Comparison of ENCODE assay signal across 12 cellular contexts in genomic region chr22:27105142-27106025, GRCh38.
DNase-seq lines count a peak whose midpoint lies in the region; ATAC-seq, FAIRE-seq and TF ChIP-seq lines count a peak whose summit lies in the region.
"Had no signal": no experiment of that assay in that cellular context is flagged by ENCODE, and none has a peak within 500 bp of the region (broad histone marks: within the 10 kb centered on the region; RNA-seq: fewer than 3 reads in every experiment).

No MANE protein-coding gene starts in this region.

- H3K36me3 ChIP-seq in testis (ENCODE audit: low read depth, missing control alignments), result no peaks in the 10 kb centered on the region

- ATAC-seq in HG03159 (IDR thresholded peaks at IDR 0.05; ENCODE audit: unreplicated experiment), result no peak

- no peaks in the 10 kb centered on the region for H3K27me3 ChIP-seq in testis

- H3K9me3 ChIP-seq in testis, result no peaks in the 10 kb centered on the region

- H3K4me1 ChIP-seq in testis, result peaks cover 38% of the 10 kb centered on the region

- peak; percentile 8 for DNase-seq in HK-2 (ENCODE audit: unreplicated experiment)
- peak; percentile 91 to 94 for DNase-seq in cardiac fibroblast (ENCODE audit: low read depth in 2 of 2)
- peak; percentile 43 for DNase-seq in kidney tubule cell (ENCODE audit: low spot score)
- DNase-seq in testis, result peak; percentile 87
- DNase-seq in COLO668 (lab: John Stamatoyannopoulos, UW; ENCODE audit: unreplicated experiment), result no peak
- no peak for DNase-seq in GM19239 (ENCODE audit: insufficient read length, low spot score)
- DNase-seq in stimulated activated naive CD4-positive, alpha-beta T cell treated with Interleukin-2 at 50 U/mL for 16 hours (lab: John Stamatoyannopoulos, UW), result no peak
- DNase-seq: activated CD8-positive, alpha-beta memory T cell treated with anti-CD3 and anti-CD28 coated beads, Interleukin-2, amount 50 U/mL, for 48 hours; kidney; NCI-H2029 treated with DMSO at 0.1 percent for 48 hours had no signal

- no peak for FAIRE-seq in GM19239 (lab: Jason Lieb, UNC)
- FAIRE-seq: kidney had no signal

- TF ChIP-seq POLR2A in testis (IDR thresholded peaks at IDR 0.05), result no peak

- WGBS in testis, 2 donors, result 56 to 57% methylated on average over 11 of the region's 11 CpGs

- H3K4me3 ChIP-seq in cardiac fibroblast (replicated peaks in 1 of 2; ENCODE audit: low read depth in 2 of 2, low read length in 2 of 2) (no peak overlapping the region), testis (no peak overlapping the region)
- H3K4me3 ChIP-seq: dorsolateral prefrontal cortex had no signal

- intact Hi-C loops in testis (cut with DNase I; ENCODE audit: low total_unique reads), result no loop called here

- no peak for TF ChIP-seq CTCF in cardiac fibroblast (IDR thresholded peaks at IDR 0.05; ENCODE audit: low read depth, low read length)
- TF ChIP-seq CTCF in testis (IDR thresholded peaks at IDR 0.05), result no peak

- peak overlapping the region in 1 of 2 donors; percentile 79 for H3K27ac ChIP-seq in testis

Comparison
In these comparisons a context has a peak if more than half of its experiments do, and no peak if none do; other contexts are left out.
1. DNase-seq: peak in HK-2 (single experiment), cardiac fibroblast (2 of 2), kidney tubule cell (single experiment) and testis (single experiment); none in COLO668 (single experiment), GM19239 (single experiment) and stimulated activated naive CD4-positive, alpha-beta T cell treated with Interleukin-2 at 50 U/mL for 16 hours (single experiment).